In the genomic region with DNA sequence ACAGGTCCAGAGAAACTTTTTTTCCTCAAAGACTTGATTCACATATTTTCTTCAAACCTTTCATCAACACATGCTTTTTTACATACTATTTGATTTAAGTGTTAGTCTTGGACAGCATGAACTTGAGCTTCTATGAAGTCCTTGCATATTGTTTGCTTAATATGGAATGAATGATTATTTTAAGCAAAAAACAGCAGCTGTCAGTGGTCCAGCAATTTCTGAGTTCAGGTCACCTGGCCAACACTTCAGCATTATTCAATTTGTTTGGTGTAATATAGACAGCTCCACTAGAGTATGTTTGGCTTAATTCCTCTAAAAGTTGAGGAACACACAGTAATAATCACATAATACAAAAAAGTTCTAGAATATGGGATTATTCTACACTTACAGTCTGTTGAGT, we compare ENCODE assay signal across 6 cellular contexts.
"Had no signal": no experiment of that assay in that cellular context is flagged by ENCODE, and none has a peak within 500 bp of the region (broad histone marks: within the 10 kb centered on the region; RNA-seq: fewer than 3 reads in every experiment).

No MANE protein-coding gene starts in this region.

- H3K27ac ChIP-seq: HL-60 had no signal

- H3K4me3 ChIP-seq: K562 had no signal

- DNase-seq: IMR-90, KBM-7 had no signal

- FAIRE-seq: HepG2, HTR-8/SVneo, K562 had no signal

- ATAC-seq: HepG2, K562 had no signal
